16 cellular contexts compared by ENCODE assay signal in the genomic region with DNA sequence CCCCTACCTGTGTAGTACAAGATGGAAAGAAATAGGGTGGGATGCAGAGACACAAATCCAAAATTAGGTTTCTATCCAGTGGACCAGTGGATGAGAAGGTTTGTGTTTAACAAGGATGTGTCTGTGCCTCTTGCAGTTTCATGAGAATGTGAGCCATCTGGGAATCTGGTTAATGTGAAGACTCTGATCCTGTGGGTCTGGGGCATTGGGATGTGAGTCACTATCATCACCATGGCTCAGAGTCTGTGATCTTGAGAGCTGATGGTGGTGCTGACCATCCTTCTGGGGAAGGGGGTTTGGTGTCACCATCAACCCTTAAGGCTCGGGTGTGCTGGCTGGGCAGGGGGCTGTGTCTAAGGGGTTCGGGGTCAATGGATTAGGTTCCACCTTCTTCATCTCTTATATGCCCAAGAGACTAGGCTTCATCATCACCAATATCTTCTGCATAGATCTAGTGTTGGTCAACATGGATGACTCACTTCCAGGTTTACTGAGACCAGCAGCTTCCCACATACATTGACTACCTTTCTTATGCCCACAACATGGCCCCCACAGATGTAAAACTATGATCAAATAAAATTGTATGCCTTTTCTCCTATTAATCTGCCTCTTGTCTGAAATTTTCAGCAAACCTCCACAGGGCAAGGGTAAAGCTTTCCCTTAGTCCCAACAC.
"Had no signal": no experiment of that assay in that cellular context is flagged by ENCODE, and none has a peak within 500 bp of the region (broad histone marks: within the 10 kb centered on the region; RNA-seq: fewer than 3 reads in every experiment).

No MANE protein-coding gene starts in this region.

- H3K9me3 Mint-ChIP-seq: activated CD4-positive, alpha-beta T cell treated with anti-CD3 and anti-CD28 coated beads, Interleukin-2, amount 10 ng/mL, durations not matched to agents 24 days and 14 days; activated naive CD4-positive, alpha-beta T cell treated with anti-CD3 and anti-CD28 coated beads, Interleukin-2, amount 10 ng/mL, durations not matched to agents 7 days and 5 days; activated T-cell treated with anti-CD3 and anti-CD28 coated beads, Interleukin-2, amount 50 U/mL, for 4 hours; stimulated activated effector memory CD8-positive, alpha-beta T cell treated with anti-CD3 and anti-CD28 coated beads, Interleukin-12 subunit alpha, Interleukin-12 subunit beta, amount 100 ng/mL, for 72 hours had no signal

- H3K27me3 Mint-ChIP-seq: activated CD4-positive, alpha-beta T cell treated with anti-CD3 and anti-CD28 coated beads, Interleukin-2, amount 10 ng/mL, durations not matched to agents 24 days and 14 days; activated naive CD4-positive, alpha-beta T cell treated with anti-CD3 and anti-CD28 coated beads, Interleukin-2, amount 10 ng/mL, durations not matched to agents 7 days and 5 days had no signal

- H3K4me1 Mint-ChIP-seq: activated CD4-positive, alpha-beta T cell treated with anti-CD3 and anti-CD28 coated beads, Interleukin-2, amount 10 ng/mL, durations not matched to agents 24 days and 14 days; activated naive CD4-positive, alpha-beta T cell treated with anti-CD3 and anti-CD28 coated beads, Interleukin-2, amount 10 ng/mL, durations not matched to agents 7 days and 5 days; nephron; stimulated activated effector memory CD8-positive, alpha-beta T cell treated with anti-CD3 and anti-CD28 coated beads, Interleukin-12 subunit alpha, Interleukin-12 subunit beta, amount 100 ng/mL, for 72 hours had no signal

- H3K27ac Mint-ChIP-seq: activated CD4-positive, alpha-beta T cell treated with anti-CD3 and anti-CD28 coated beads, Interleukin-2, amount 10 ng/mL, durations not matched to agents 24 days and 14 days; activated naive CD4-positive, alpha-beta T cell treated with anti-CD3 and anti-CD28 coated beads, Interleukin-2, amount 10 ng/mL, durations not matched to agents 7 days and 5 days; nephron; stimulated activated effector memory CD8-positive, alpha-beta T cell treated with anti-CD3 and anti-CD28 coated beads, Interleukin-12 subunit alpha, Interleukin-12 subunit beta, amount 100 ng/mL, for 72 hours had no signal

- ATAC-seq: activated T-cell treated with anti-CD3 and anti-CD28 coated beads, Interleukin-2, amount 50 U/mL, for 4 hours; left lobe of liver; sciatic nerve; stimulated activated effector memory CD8-positive, alpha-beta T cell treated with anti-CD3 and anti-CD28 coated beads, Interleukin-12 subunit alpha, Interleukin-12 subunit beta, amount 100 ng/mL, for 72 hours; upper lobe of right lung had no signal

- H3K36me3 Mint-ChIP-seq: activated naive CD4-positive, alpha-beta T cell treated with anti-CD3 and anti-CD28 coated beads, Interleukin-2, amount 10 ng/mL, durations not matched to agents 7 days and 5 days; stimulated activated effector memory CD8-positive, alpha-beta T cell treated with anti-CD3 and anti-CD28 coated beads, Interleukin-12 subunit alpha, Interleukin-12 subunit beta, amount 100 ng/mL, for 72 hours had no signal

- DNase-seq: activated CD4-positive, alpha-beta T cell treated with anti-CD3 and anti-CD28 coated beads, Interleukin-2, amount 10 ng/mL, durations not matched to agents 24 days and 14 days; activated CD8-positive, alpha-beta memory T cell treated with anti-CD3 and anti-CD28 coated beads, Interleukin-2, amount 50 U/mL, for 4 hours; activated naive CD4-positive, alpha-beta T cell treated with anti-CD3 and anti-CD28 coated beads, Interleukin-2, amount 10 ng/mL, durations not matched to agents 7 days and 5 days; activated T-cell treated with anti-CD3 and anti-CD28 coated beads, Interleukin-2, amount 50 U/mL, for 4 hours; dermis blood vessel endothelial cell; effector memory CD4-positive, alpha-beta T cell; foreskin melanocyte; glutamatergic neuron; hypothalamus; midbrain; stimulated activated CD4-positive, alpha-beta T cell treated with anti-CD3 and anti-CD28 coated beads, Interleukin-4, amount 100 ng/mL, for 24 hours; upper lobe of right lung had no signal

- H3K4me3 Mint-ChIP-seq: activated CD4-positive, alpha-beta T cell treated with anti-CD3 and anti-CD28 coated beads, Interleukin-2, amount 10 ng/mL, durations not matched to agents 24 days and 14 days; activated naive CD4-positive, alpha-beta T cell treated with anti-CD3 and anti-CD28 coated beads, Interleukin-2, amount 10 ng/mL, durations not matched to agents 7 days and 5 days; activated T-cell treated with anti-CD3 and anti-CD28 coated beads, Interleukin-2, amount 50 U/mL, for 4 hours; nephron; stimulated activated effector memory CD8-positive, alpha-beta T cell treated with anti-CD3 and anti-CD28 coated beads, Interleukin-12 subunit alpha, Interleukin-12 subunit beta, amount 100 ng/mL, for 72 hours had no signal
